12 cellular contexts compared by ENCODE assay signal in genomic region chr14:44712095-44712822, GRCh38.
A peak's percentile ranks its signal among the peaks of the same experiment; 100 is the strongest.
DNase-seq lines count a peak whose midpoint lies in the region; ATAC-seq and TF ChIP-seq lines count a peak whose summit lies in the region.
"Had no signal": no experiment of that assay in that cellular context is flagged by ENCODE, and none has a peak within 500 bp of the region (broad histone marks: within the 10 kb centered on the region; RNA-seq: fewer than 3 reads in every experiment).

No MANE protein-coding gene starts in this region.

- WGBS in upper lobe of left lung, 2 donors = 35 to 52% methylated on average over 8 of the region's 8 CpGs

- TF ChIP-seq EP300 in upper lobe of left lung (IDR thresholded peaks at IDR 0.05) = no peak

- TF ChIP-seq CTCF in upper lobe of left lung (IDR thresholded peaks at IDR 0.05) = no peak

- no peaks in the 10 kb centered on the region for H3K9me3 ChIP-seq in upper lobe of left lung

- no peaks in the 10 kb centered on the region for H3K4me1 ChIP-seq in upper lobe of left lung

- no peaks in the 10 kb centered on the region for H3K27me3 ChIP-seq in upper lobe of left lung

- peak; percentile 23 to 59 for ATAC-seq in upper lobe of left lung (ENCODE audit: low FRiP score in 2 of 2)
- no peak for ATAC-seq in HG03432 (IDR thresholded peaks at IDR 0.05; ENCODE audit: unreplicated experiment)
- ATAC-seq: left ventricle myocardium superior, right cardiac atrium had no signal

- H3K4me3 ChIP-seq in upper lobe of left lung = no peak overlapping the region

- no peaks in the 10 kb centered on the region for H3K36me3 ChIP-seq in upper lobe of left lung

- DNase-seq in NCI-H1105 treated with DMSO at 0.1 percent for 48 hours (lab: John Stamatoyannopoulos, UW) = peak; percentile 71
- DNase-seq in NCI-H345 (lab: John Stamatoyannopoulos, UW) = peak; percentile 88
- DNase-seq in iPS-NIHi11 (ENCODE audit: low spot score) = peak; percentile 21
- peak in 1 of 2 donors; percentile 24 for DNase-seq in upper lobe of left lung
- DNase-seq in NCI-H82 (lab: John Stamatoyannopoulos, UW) = no peak
- DNase-seq in NCI-H1930 (lab: John Stamatoyannopoulos, UW) = no peak
- DNase-seq: activated naive CD8-positive, alpha-beta T cell treated with anti-CD3 and anti-CD28 coated beads, Interleukin-2, amount 10 ng/mL, durations not matched to agents 7 days and 5 days; head of caudate nucleus; left ventricle myocardium superior; NCI-H1694 treated with DMSO at 0.1 percent for 48 hours; right cardiac atrium had no signal

- TF ChIP-seq POLR2A in upper lobe of left lung (IDR thresholded peaks at IDR 0.05) = no peak

- H3K27ac ChIP-seq in upper lobe of left lung = peak overlapping the region; percentile 17 to 64 (median 42)

Comparison
In these comparisons a context has a peak if more than half of its experiments do, and no peak if none do; other contexts are left out.
1. DNase-seq: peak in NCI-H1105 treated with DMSO at 0.1 percent for 48 hours (single experiment), NCI-H345 (single experiment) and iPS-NIHi11 (single experiment); none in NCI-H82 (single experiment) and NCI-H1930 (0 of 2).